Comparison of ENCODE assay signal across 18 cellular contexts in the genomic region with DNA sequence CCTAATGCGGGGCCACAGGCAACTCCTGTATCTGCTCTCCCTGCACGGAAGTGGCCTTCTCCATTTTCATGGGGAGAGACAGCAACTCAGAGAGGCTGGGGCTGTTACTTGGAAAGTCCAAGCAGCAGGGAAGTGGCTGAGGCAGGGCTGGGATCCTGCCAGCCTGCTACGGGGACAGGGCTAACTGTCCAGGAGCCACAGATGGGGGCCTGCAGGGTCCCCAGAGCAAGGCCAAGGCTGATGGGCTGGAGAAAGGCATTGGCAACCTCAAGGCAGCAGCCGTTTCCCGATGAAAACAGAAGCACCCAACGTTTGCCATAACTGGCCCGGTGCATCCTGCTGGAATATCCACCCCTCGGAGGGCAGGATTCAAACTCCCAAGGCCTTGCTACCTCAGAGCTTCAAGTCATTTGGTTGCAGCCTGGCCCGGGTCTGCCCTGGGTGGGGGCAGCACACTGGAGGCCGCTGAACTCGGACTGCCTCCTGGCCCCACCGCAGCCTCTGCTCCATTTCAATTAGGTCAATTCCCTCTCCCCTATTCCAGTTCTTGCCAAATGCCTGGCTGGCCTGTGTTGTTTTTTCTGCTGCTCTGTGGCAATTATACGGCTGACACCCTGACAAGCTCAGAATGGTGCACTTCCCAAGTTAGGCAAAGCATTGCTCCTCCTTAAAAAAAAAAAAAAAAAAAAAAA.
DNase-seq lines count a peak whose midpoint lies in the region; ATAC-seq and TF ChIP-seq lines count a peak whose summit lies in the region.
"Had no signal": no experiment of that assay in that cellular context is flagged by ENCODE, and none has a peak within 500 bp of the region (broad histone marks: within the 10 kb centered on the region; RNA-seq: fewer than 3 reads in every experiment).

No MANE protein-coding gene starts in this region.

- intact Hi-C loops in CD14-positive monocyte (cut with micrococcal nuclease) (no loop called here), adrenal gland (cut with DNase I) (no loop called here), left cardiac atrium (cut with DNase I) (no loop called here), posterior vena cava (cut with DNase I) (no loop called here)

- peaks cover 0 to 1% of the 10 kb centered on the region in 2 donors for H3K36me3 Mint-ChIP-seq in CD14-positive monocyte
- no peaks in the 10 kb centered on the region for H3K36me3 Mint-ChIP-seq in T-cell
- H3K36me3 Mint-ChIP-seq: natural killer cell treated with Interleukin-12 subunit alpha and Interleukin-12 subunit beta and Interleukin-15 and Interleukin-18, amount 100 ng/mL, for 72 hours had no signal

- CTCF ChIA-PET in T-cell (lab: Charles Lee): interaction anchor here in 1 of 2 donors (0.6 kb wide), 1 partner anchor 31 kb away, joined by 3 read pairs; no protein-coding TSS in a partner anchor

- POLR2A ChIA-PET in T-cell (lab: Charles Lee): no interaction called here

- no peak for TF ChIP-seq POLR2A in adrenal gland (IDR thresholded peaks at IDR 0.05)

- 54 to 72% (median 63%) methylated on average over 8 to 13 of the region's 13 CpGs for WGBS in adrenal gland, 4 donors

- H3K9me3 ChIP-seq in adrenal gland (replicated peaks in 1 of 3): no peaks in the 10 kb centered on the region
- H3K9me3 ChIP-seq: breast epithelium had no signal

- peaks cover 4% of the 10 kb centered on the region for H3K4me1 Mint-ChIP-seq in CD14-positive monocyte
- H3K4me1 Mint-ChIP-seq in T-cell: peaks cover 4 to 5% (median 5%) of the 10 kb centered on the region in 3 donors

- H3K4me1 ChIP-seq in adrenal gland (replicated peaks in 1 of 2): no peaks in the 10 kb centered on the region
- H3K4me1 ChIP-seq: breast epithelium had no signal

- DNase-seq in CD14-positive monocyte (ENCODE audit: low spot score) (peak; percentile 27), adrenal gland (peak in 4 of 7 donors; percentile 35 to 57 (median 51)), left cardiac atrium (no peak), posterior vena cava (ENCODE audit: low spot score) (peak; percentile 74), middle frontal gyrus (ENCODE audit: extremely low spot score, low spot score) (no peak), germinal center (ENCODE audit: low spot score) (no peak), T-cell (no peak)
- DNase-seq: activated CD4-positive, alpha-beta T cell treated with anti-CD3 and anti-CD28 coated beads for 4 hours; activated CD8-positive, alpha-beta memory T cell treated with anti-CD3 and anti-CD28 coated beads, Interleukin-2, amount 50 U/mL, for 4 hours; activated naive CD4-positive, alpha-beta T cell treated with anti-CD3 and anti-CD28 coated beads, Interleukin-2, amount 50 U/mL, for 16 hours; GOT3; NCI-H510A treated with DMSO at 0.1 percent for 48 hours; OCI-M1; stimulated activated CD4-positive, alpha-beta T cell treated with anti-CD3 and anti-CD28 coated beads, Interleukin-4, amount 100 ng/mL, for 1 hour had no signal

- ATAC-seq in left cardiac atrium (peak; percentile 55 to 71), GM21390 (IDR thresholded peaks at IDR 0.05; ENCODE audit: unreplicated experiment) (no peak), T-cell (replicated peaks in 1 of 4) (no peak)
- ATAC-seq: natural killer cell treated with Interleukin-12 subunit alpha and Interleukin-12 subunit beta and Interleukin-15 and Interleukin-18, amount 100 ng/mL, for 72 hours had no signal

- no peaks in the 10 kb centered on the region for H3K27me3 ChIP-seq in adrenal gland
- H3K27me3 ChIP-seq: breast epithelium had no signal

- H3K4me3 Mint-ChIP-seq in CD14-positive monocyte: no peak overlapping the region
- no peak overlapping the region for H3K4me3 Mint-ChIP-seq in T-cell
- H3K4me3 Mint-ChIP-seq: natural killer cell treated with Interleukin-12 subunit alpha and Interleukin-12 subunit beta and Interleukin-15 and Interleukin-18, amount 100 ng/mL, for 72 hours had no signal

- H3K27me3 Mint-ChIP-seq in CD14-positive monocyte (ENCODE audit: low read depth in 3 of 3) (peaks cover 24 to 35% (median 30%) of the 10 kb centered on the region in 3 donors), T-cell (peaks cover 22 to 32% of the 10 kb centered on the region in 2 donors)

- H3K27ac Mint-ChIP-seq in CD14-positive monocyte (no peak overlapping the region), T-cell (no peak overlapping the region)
- H3K27ac Mint-ChIP-seq: natural killer cell treated with Interleukin-12 subunit alpha and Interleukin-12 subunit beta and Interleukin-15 and Interleukin-18, amount 100 ng/mL, for 72 hours had no signal

- TF ChIP-seq CTCF in CD14-positive monocyte (IDR thresholded peaks at IDR 0.05): no peak
- no peak for TF ChIP-seq CTCF in adrenal gland (IDR thresholded peaks at IDR 0.05)

- H3K4me3 ChIP-seq in adrenal gland: no peak overlapping the region
- H3K4me3 ChIP-seq: lung had no signal

- peak overlapping the region in 2 of 5 donors; percentile 17 to 58 for H3K27ac ChIP-seq in adrenal gland

- H3K36me3 ChIP-seq in adrenal gland (replicated peaks in 1 of 2): no peaks in the 10 kb centered on the region
- H3K36me3 ChIP-seq: breast epithelium had no signal

- peaks cover 0 to 6% (median 1%) of the 10 kb centered on the region in 7 donors for H3K9me3 Mint-ChIP-seq in CD14-positive monocyte
- no peaks in the 10 kb centered on the region for H3K9me3 Mint-ChIP-seq in T-cell
- H3K9me3 Mint-ChIP-seq: natural killer cell treated with Interleukin-12 subunit alpha and Interleukin-12 subunit beta and Interleukin-15 and Interleukin-18, amount 100 ng/mL, for 72 hours had no signal

Comparison
In these comparisons a context has a peak if more than half of its experiments do, and no peak if none do; other contexts are left out.
1. DNase-seq: peak in CD14-positive monocyte (single experiment), adrenal gland (4 of 7) and posterior vena cava (single experiment); none in left cardiac atrium (single experiment), middle frontal gyrus (single experiment), germinal center (single experiment) and T-cell (0 of 34).
2. ATAC-seq: peak in left cardiac atrium (2 of 2); none in GM21390 (single experiment) and T-cell (0 of 4).